14 cellular contexts compared by ENCODE assay signal in the genomic region with DNA sequence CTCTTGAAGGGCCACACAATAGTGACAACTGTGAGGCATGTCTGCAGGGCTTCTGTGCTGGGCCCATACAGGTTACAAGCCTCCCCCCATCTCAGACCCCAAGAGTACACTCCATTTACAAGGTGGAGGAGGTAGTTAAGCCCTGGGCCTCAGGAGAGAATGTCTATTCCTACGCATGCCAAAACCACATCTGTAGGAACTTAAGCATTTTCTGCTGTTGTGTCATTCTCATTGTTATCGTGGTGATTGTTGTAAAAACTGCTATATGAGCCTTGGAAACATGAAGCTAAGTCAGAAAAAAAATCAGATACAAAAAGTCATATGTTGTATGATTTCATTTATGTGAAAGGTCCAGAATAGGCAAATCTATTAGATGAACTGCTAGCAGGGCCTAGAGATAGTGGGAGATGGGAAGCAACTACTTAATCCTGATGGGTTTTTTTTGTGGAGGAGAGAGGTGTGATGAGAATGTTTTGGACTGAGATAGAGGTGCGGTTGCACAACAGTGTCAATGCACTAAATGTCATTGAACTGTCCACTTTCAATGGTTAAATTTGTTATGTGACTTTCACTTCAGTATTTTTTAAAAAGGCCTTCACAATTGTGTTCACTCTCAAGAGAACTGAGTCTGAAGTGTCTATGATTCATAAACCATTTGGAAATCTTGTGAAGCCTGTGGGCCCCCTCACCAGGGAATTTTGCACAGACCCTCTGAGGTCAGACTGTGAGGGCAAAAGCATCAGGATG. TPM values are rescaled to one million over a fixed set of nuclear protein-coding genes. Genes with fewer than 3 reads are reported as not detected.
DNase-seq lines count a peak whose midpoint lies in the region; ATAC-seq and TF ChIP-seq lines count a peak whose summit lies in the region.
"Had no signal": no experiment of that assay in that cellular context is flagged by ENCODE, and none has a peak within 500 bp of the region (broad histone marks: within the 10 kb centered on the region; RNA-seq: fewer than 3 reads in every experiment).

No MANE protein-coding gene starts in this region.

- no peak overlapping the region for H3K4me3 ChIP-seq in astrocyte of the cerebellum (ENCODE audit: low read depth, low read length)
- H3K4me3 ChIP-seq: mucosa of descending colon, sigmoid colon, uterus had no signal

- in situ Hi-C loops in astrocyte of the cerebellum (cut with HindIII; ENCODE audit: low sequenced_read_pairs): no loop called here

- TF ChIP-seq CTCF in astrocyte of the cerebellum (IDR thresholded peaks at IDR 0.05; ENCODE audit: low read depth, low read length, missing control alignments): no peak

- ATAC-seq in HG03565 (IDR thresholded peaks at IDR 0.05; ENCODE audit: unreplicated experiment): no peak
- ATAC-seq: mucosa of descending colon had no signal

- no peak for TF ChIP-seq POLR2A in erythroblast (IDR thresholded peaks at IDR 0.05; ENCODE audit: low read length)

- DNase-seq in Daoy (ENCODE audit: low read depth): peak; percentile 35
- peak; percentile 67 for DNase-seq in HT1080 (ENCODE audit: low read depth)
- peak; percentile 76 for DNase-seq in astrocyte of the cerebellum (ENCODE audit: low read depth)
- peak; percentile 67 for DNase-seq in non-pigmented ciliary epithelial cell (ENCODE audit: low read depth)
- no peak for DNase-seq in DMS153 (lab: John Stamatoyannopoulos, UW)
- no peak for DNase-seq in erythroblast (lab: John Stamatoyannopoulos, UW)
- DNase-seq in HUDEP-2 (lab: John Stamatoyannopoulos, UW; ENCODE audit: unreplicated experiment in 76 of 76): no peak
- DNase-seq: effector CD8-positive, alpha-beta T cell; mucosa of descending colon; NCI-H1930; sigmoid colon; uterus had no signal

RNA-seq across cellular contexts. Expression of gene RTP3, which starts 3.0 kb away (rescaled TPM):
- not detected in 2 replicates for total RNA-seq in Daoy (2014; rRNA removed; shearing (Covaris generic))
- not detected in 2 replicates for total RNA-seq in HT1080 (2014; rRNA removed; shearing (Covaris generic))
- polyA plus RNA-seq in HT1080 (2015; cell fraction: cytosol; rRNA removed): 0.15 and 0.24 TPM in 2 replicates
- not detected in 2 replicates for polyA plus RNA-seq in HT1080 (2015; cell fraction: nucleus; rRNA removed)
- total RNA-seq: mucosa of descending colon, sigmoid colon, uterus had no signal
- polyA plus RNA-seq: adipose tissue, sigmoid colon had no signal

RNA-seq across cellular contexts. Expression of gene LTF, which starts 36.1 kb away (rescaled TPM):
- total RNA-seq in Daoy (2014; rRNA removed; shearing (Covaris generic)): not detected in 2 replicates
- 0.16 and 0.63 TPM in 2 replicates for total RNA-seq in HT1080 (2014; rRNA removed; shearing (Covaris generic))
- 0.63 and 1.0 TPM in 2 replicates for polyA plus RNA-seq in HT1080 (2015; cell fraction: cytosol; rRNA removed)
- polyA plus RNA-seq in HT1080 (2015; cell fraction: nucleus; rRNA removed): 1.4 and 2.0 TPM in 2 replicates

Comparison
In these comparisons a context has a peak if more than half of its experiments do, and no peak if none do; other contexts are left out.
1. DNase-seq: peak in Daoy (single experiment), HT1080 (single experiment), astrocyte of the cerebellum (single experiment) and non-pigmented ciliary epithelial cell (single experiment); none in DMS153 (single experiment), erythroblast (0 of 2) and HUDEP-2 (0 of 76).